In genomic region chr1:226100436-226101347, GRCh38 we compare ENCODE assay signal across 8 cellular contexts. TPM values are rescaled to one million over a fixed set of nuclear protein-coding genes. Genes with fewer than 3 reads are reported as not detected.
DNase-seq lines count a peak whose midpoint lies in the region; ATAC-seq and TF ChIP-seq lines count a peak whose summit lies in the region.

No MANE protein-coding gene starts in this region.

- peaks cover 3% of the 10 kb centered on the region; the same call in 1 of the 2 replicates for H3F3A ChIP-seq in PC-9 (ENCODE audit: insufficient read depth, low read depth)

- DNase-seq in D341Med (ENCODE audit: low spot score), result peak; percentile 36
- DNase-seq in activated CD8-positive, alpha-beta memory T cell treated with anti-CD3 and anti-CD28 coated beads, Interleukin-2, amount 50 U/mL, for 4 hours, result peak; percentile 42
- peak; percentile 40 for DNase-seq in fibroblast of gingiva (ENCODE audit: low read depth)
- peak; percentile 57 for DNase-seq in nephron progenitor cell
- no peak for DNase-seq in GF-D8 (lab: John Stamatoyannopoulos, UW)
- DNase-seq in PC-9, result no peak

- TF ChIP-seq CTCF in nephron progenitor cell (IDR thresholded peaks at IDR 0.05) (no peak), PC-9 (conservative IDR thresholded peaks at IDR 0.05) (no peak)

- H3K4me3 Mint-ChIP-seq in nephron progenitor cell, result peak overlapping the region; percentile 74

- CTCF ChIA-PET in PC-9 (lab: Charles Lee), result no interaction called here

- H3K4me2 ChIP-seq in PC-9, result no peak overlapping the region

- ATAC-seq in HG03432 (IDR thresholded peaks at IDR 0.05; ENCODE audit: unreplicated experiment) (peak; percentile 54), HG03039 (IDR thresholded peaks at IDR 0.05; ENCODE audit: unreplicated experiment) (no peak)

- no peaks in the 10 kb centered on the region for H3K9me3 Mint-ChIP-seq in nephron progenitor cell

- peaks cover 21% of the 10 kb centered on the region for H3K4me1 Mint-ChIP-seq in nephron progenitor cell

- BruUV-seq in PC-9 (replicated peaks; lab: Mats Ljungman, UMichigan), result no TSS peak

- H3K36me3 Mint-ChIP-seq in nephron progenitor cell (ENCODE audit: low read depth), result no peaks in the 10 kb centered on the region

- H3K27me3 Mint-ChIP-seq in nephron progenitor cell (ENCODE audit: low read depth, poor library complexity), result peaks cover 71% of the 10 kb centered on the region

- no peaks in the 10 kb centered on the region for H3K9me3 ChIP-seq in PC-9 (ENCODE audit: insufficient read depth, low read depth)

- no peaks in the 10 kb centered on the region for H4K20me1 ChIP-seq in PC-9 (ENCODE audit: insufficient read depth)

- no peak overlapping the region for H3K27ac Mint-ChIP-seq in nephron progenitor cell

- H3K27me3 ChIP-seq in PC-9 (ENCODE audit: insufficient read depth, low read depth), result no peaks in the 10 kb centered on the region

- POLR2A ChIA-PET in PC-9 (lab: Charles Lee; ENCODE audit: unreplicated experiment), result interaction anchor here (0.7 kb wide), 1 partner anchor 322 kb away, joined by 3 read pairs; no protein-coding TSS in a partner anchor

- no peaks in the 10 kb centered on the region for H3K79me2 ChIP-seq in PC-9 (ENCODE audit: low read depth)

- H2AFZ ChIP-seq in PC-9, result no peak overlapping the region

- H3K36me3 ChIP-seq in PC-9 (ENCODE audit: low read depth), result no peaks in the 10 kb centered on the region

- H3K4me1 ChIP-seq in PC-9 (replicated peaks; ENCODE audit: insufficient read depth), result peaks cover 24% of the 10 kb centered on the region

- intact Hi-C loops in PC-9 (cut with micrococcal nuclease; ENCODE audit: unreplicated experiment), result no loop called here

- no peaks in the 10 kb centered on the region for H3K9me2 ChIP-seq in PC-9 (ENCODE audit: insufficient read depth)

- H3K4me3 ChIP-seq in PC-9, result no peak overlapping the region

- no peak overlapping the region for H3K27ac ChIP-seq in PC-9

RNA-seq across cellular contexts. Expression of gene H3-3A, which starts 38.2 kb away (rescaled TPM):
- total RNA-seq in PC-9 (2021), result 404 and 584 TPM in 2 replicates

Comparison
In these comparisons a context has a peak if more than half of its experiments do, and no peak if none do; other contexts are left out.
1. DNase-seq: peak in D341Med (single experiment), activated CD8-positive, alpha-beta memory T cell treated with anti-CD3 and anti-CD28 coated beads, Interleukin-2, amount 50 U/mL, for 4 hours (single experiment), fibroblast of gingiva (single experiment) and nephron progenitor cell (single experiment); none in GF-D8 (single experiment) and PC-9 (0 of 2).